In genomic region chr16:69329369-69330285, GRCh38 we compare ENCODE assay signal across 8 cellular contexts. TPM values are rescaled to one million over a fixed set of nuclear protein-coding genes. Genes with fewer than 3 reads are reported as not detected.
A peak's percentile ranks its signal among the peaks of the same experiment; 100 is the strongest.
DNase-seq lines count a peak whose midpoint lies in the region; ATAC-seq and TF ChIP-seq lines count a peak whose summit lies in the region.

No MANE protein-coding gene starts in this region.

- CTCF ChIA-PET in RWPE1 (lab: Yijun Ruan, JAX), result interaction anchor here (0.6 to 0.7 kb wide), 3 partner anchors 9 to 1045 kb away, joined by 3 read pairs; no protein-coding TSS in a partner anchor

- peaks cover 56% of the 10 kb centered on the region for H3K36me3 ChIP-seq in brain microvascular endothelial cell (replicated peaks)

- POLR2A ChIA-PET in RWPE1 (lab: Yijun Ruan, JAX; ENCODE audit: low non-redundant PET), result interaction anchor here (0.5 to 2.0 kb wide), 2 partner anchors 10 to 1093 kb away, joined by 3 to 11 read pairs; partner anchors contain the start of genes COG8 and NIP7

- no peak for TF ChIP-seq CTCF in RWPE1 (conservative IDR thresholded peaks at IDR 0.05; ENCODE audit: low read depth)
- TF ChIP-seq CTCF in brain microvascular endothelial cell (IDR thresholded peaks at IDR 0.05; ENCODE audit: low read depth, low read length, missing control alignments), result no peak

- no peaks in the 10 kb centered on the region for H3K27me3 ChIP-seq in brain microvascular endothelial cell (replicated peaks)

- DNase-seq in RWPE1 (ENCODE audit: low spot score) (no peak), brain microvascular endothelial cell (no peak), left lobe of liver (ENCODE audit: low spot score) (peak; percentile 68), NCI-H2029 (lab: John Stamatoyannopoulos, UW) (no peak), HCEC 1CT (no peak)
- peak; percentile 54 for DNase-seq in stimulated activated CD4-positive, alpha-beta T cell treated with anti-CD3 and anti-CD28 coated beads, Interleukin-4, amount 100 ng/mL, for 24 hours

- ATAC-seq in GM18858 (IDR thresholded peaks at IDR 0.05; ENCODE audit: unreplicated experiment) (peak; percentile 1), HG02798 (IDR thresholded peaks at IDR 0.05; ENCODE audit: poor library complexity, unreplicated experiment) (peak; percentile 43), left lobe of liver (peak; percentile 55)

- H3K27ac ChIP-seq in RWPE1 (peak overlapping the region; percentile 87), brain microvascular endothelial cell (peak overlapping the region; percentile 45)

- H3K4me3 ChIP-seq in brain microvascular endothelial cell (ENCODE audit: low read depth, low read length), result peak overlapping the region; percentile 74

- in situ Hi-C loops in brain microvascular endothelial cell (cut with HindIII; ENCODE audit: low pct_ligation_motif_present, low sequenced_read_pairs), result no loop called here

RNA-seq across cellular contexts. Expression of gene PDF, which starts 0.8 kb away (rescaled TPM):
- total RNA-seq in left lobe of liver, result 22.0 TPM

RNA-seq across cellular contexts. Expression of gene COG8, which starts 9.7 kb away (rescaled TPM):
- total RNA-seq in left lobe of liver, result 27.8 TPM

RNA-seq across cellular contexts. Expression of gene NIP7, which starts 9.9 kb away (rescaled TPM):
- total RNA-seq in left lobe of liver, result 8.1 TPM

RNA-seq across cellular contexts. Expression of gene VPS4A, which starts 18.5 kb away (rescaled TPM):
- total RNA-seq in left lobe of liver, result 12.9 TPM

RNA-seq across cellular contexts. Expression of gene TMED6, which starts 22.0 kb away (rescaled TPM):
- total RNA-seq in left lobe of liver, result 3.1 TPM

Comparison
In these comparisons a context has a peak if more than half of its experiments do, and no peak if none do; other contexts are left out.
1. ATAC-seq: peak in every context shown above with its lines; median percentile 55 in left lobe of liver; 43 in HG02798; 1 in GM18858.
2. DNase-seq: peak in left lobe of liver (single experiment) and stimulated activated CD4-positive, alpha-beta T cell treated with anti-CD3 and anti-CD28 coated beads, Interleukin-4, amount 100 ng/mL, for 24 hours (single experiment); none in RWPE1 (single experiment), brain microvascular endothelial cell (single experiment), NCI-H2029 (single experiment) and HCEC 1CT (single experiment).